ENCODE assay signal across 3 cellular contexts in genomic region chr19:14595558-14595957, GRCh38.
TF ChIP-seq lines count a peak whose summit lies in the region.

No MANE protein-coding gene starts in this region.

TF ChIP-seq in HepG2, 621 proteins besides CTCF, POLR2A, EP300 and RAD21 (continues in another document):
- no peak for TF ChIP-seq HOXA9 (CRISPR knock-in tag; IDR thresholded peaks at IDR 0.05; ENCODE audit: borderline replicate concordance)
- no peak for TF ChIP-seq JUN (CRISPR knock-in tag; IDR thresholded peaks at IDR 0.05)
- TF ChIP-seq ELK4 (CRISPR knock-in tag; IDR thresholded peaks at IDR 0.05; ENCODE audit: borderline replicate concordance), result no peak
- TF ChIP-seq ZBTB40 (IDR thresholded peaks at IDR 0.05), result no peak
- TF ChIP-seq ZBTB40 (CRISPR knock-in tag; IDR thresholded peaks at IDR 0.05), result no peak

TF ChIP-seq in K562, 482 proteins besides CTCF, POLR2A, EP300 and RAD21:
- TF ChIP-seq PML (IDR thresholded peaks at IDR 0.05; ENCODE audit: low read length) (no peak), E2F3 (CRISPR knock-in tag; IDR thresholded peaks at IDR 0.05) (no peak), ZNF785 (CRISPR knock-in tag; IDR thresholded peaks at IDR 0.05) (no peak), GATAD2A (IDR thresholded peaks at IDR 0.05) (no peak), ZFPM2 (CRISPR knock-in tag; IDR thresholded peaks at IDR 0.05) (no peak), ZNF165 (CRISPR knock-in tag; IDR thresholded peaks at IDR 0.05; ENCODE audit: borderline replicate concordance) (no peak), NR2C2 (CRISPR knock-in tag; IDR thresholded peaks at IDR 0.05) (no peak), NR2C2 (tag; IDR thresholded peaks at IDR 0.05) (no peak), KAT7 (CRISPR knock-in tag; IDR thresholded peaks at IDR 0.05; ENCODE audit: borderline replicate concordance) (no peak), SMARCA4 (IDR thresholded peaks at IDR 0.05) (no peak), MTF1 (CRISPR knock-in tag; IDR thresholded peaks at IDR 0.05; ENCODE audit: borderline replicate concordance) (no peak), ARNT (IDR thresholded peaks at IDR 0.05) (no peak), HEY1 (CRISPR knock-in tag; IDR thresholded peaks at IDR 0.05; ENCODE audit: borderline replicate concordance) (no peak), ZNF347 (CRISPR knock-in tag; IDR thresholded peaks at IDR 0.05; ENCODE audit: low read depth) (no peak), RB1 (IDR thresholded peaks at IDR 0.05; ENCODE audit: low read depth) (no peak), NFIC (IDR thresholded peaks at IDR 0.05) (no peak), ZNF232 (CRISPR knock-in tag; IDR thresholded peaks at IDR 0.05) (no peak), CEBPG (CRISPR knock-in tag; IDR thresholded peaks at IDR 0.05) (no peak), CEBPG (tag; conservative IDR thresholded peaks at IDR 0.05 in 1 of 2, IDR thresholded peaks at IDR 0.05 in 1 of 2) (no peak)

TF ChIP-seq in GM23338, 12 proteins besides CTCF, POLR2A, EP300 and RAD21:
- TF ChIP-seq ZNF462 (CRISPR knock-in tag; IDR thresholded peaks at IDR 0.05) (no peak), STAT1 (IDR thresholded peaks at IDR 0.05; ENCODE audit: unreplicated experiment) (no peak), EZH2 (IDR thresholded peaks at IDR 0.05; ENCODE audit: low read depth, unreplicated experiment) (no peak), EZH2phosphoT487 (IDR thresholded peaks at IDR 0.05; ENCODE audit: unreplicated experiment) (no peak), ETS1 (IDR thresholded peaks at IDR 0.05) (no peak)
